8 cellular contexts compared by ENCODE assay signal in genomic region chr20:33673411-33674293, GRCh38. TPM values are rescaled to one million over a fixed set of nuclear protein-coding genes. Genes with fewer than 3 reads are reported as not detected.
DNase-seq lines count a peak whose midpoint lies in the region; ATAC-seq, FAIRE-seq and TF ChIP-seq lines count a peak whose summit lies in the region.

No MANE protein-coding gene starts in this region.

- H3K27ac ChIP-seq in iPS DF 6.9 (ENCODE audit: low read length) (no peak overlapping the region), small intestine (ENCODE audit: low read depth in 1 of 2, low read length in 1 of 2) (peak overlapping the region; percentile 42 to 61)

- FAIRE-seq in small intestine (lab: Jason Lieb, UNC): no peak
- FAIRE-seq in D721Med (lab: Jason Lieb, UNC): no peak

- no peak for DNase-seq in HFFc6
- no peak for DNase-seq in activated CD8-positive, alpha-beta T cell treated with anti-CD3 and anti-CD28 coated beads, Interleukin-2, amount 10 ng/mL, durations not matched to agents 7 days and 5 days
- no peak for DNase-seq in iPS DF 6.9 (ENCODE audit: low read depth, low spot score)
- DNase-seq in small intestine: no peak
- no peak for DNase-seq in D721Med (ENCODE audit: insufficient read length, low spot score)

- H3K27me3 Mint-ChIP-seq in HFFc6 (ENCODE audit: insufficient read depth): peaks cover 2% of the 10 kb centered on the region; the same call in 1 of the 2 replicates
- no peaks in the 10 kb centered on the region for H3K27me3 Mint-ChIP-seq in activated CD8-positive, alpha-beta T cell treated with anti-CD3 and anti-CD28 coated beads, Interleukin-2, amount 10 ng/mL, durations not matched to agents 7 days and 5 days (ENCODE audit: low read depth)

- peak overlapping the region; percentile 95 for H3K4me3 Mint-ChIP-seq in HFFc6
- H3K4me3 Mint-ChIP-seq in activated CD8-positive, alpha-beta T cell treated with anti-CD3 and anti-CD28 coated beads, Interleukin-2, amount 10 ng/mL, durations not matched to agents 7 days and 5 days: peak overlapping the region; percentile 77

- peaks cover 5% of the 10 kb centered on the region for H3K4me1 ChIP-seq in iPS DF 6.9 (ENCODE audit: control insufficient read depth, insufficient read depth, low read length)
- peaks cover 3 to 5% of the 10 kb centered on the region in 2 donors for H3K4me1 ChIP-seq in small intestine (ENCODE audit: control insufficient read depth in 2 of 2, insufficient read depth in 1 of 2, low read depth in 1 of 2, low read length in 1 of 2)

- no peaks in the 10 kb centered on the region for H3K9me3 Mint-ChIP-seq in HFFc6
- no peaks in the 10 kb centered on the region for H3K9me3 Mint-ChIP-seq in activated CD8-positive, alpha-beta T cell treated with anti-CD3 and anti-CD28 coated beads, Interleukin-2, amount 10 ng/mL, durations not matched to agents 7 days and 5 days (ENCODE audit: insufficient read depth)

- H3K27ac Mint-ChIP-seq in HFFc6: peak overlapping the region; percentile 85
- peak overlapping the region; percentile 78 for H3K27ac Mint-ChIP-seq in activated CD8-positive, alpha-beta T cell treated with anti-CD3 and anti-CD28 coated beads, Interleukin-2, amount 10 ng/mL, durations not matched to agents 7 days and 5 days

- CTCF ChIA-PET in activated CD8-positive, alpha-beta T cell treated with anti-CD3 and anti-CD28 coated beads, Interleukin-2, amount 10 ng/mL, durations not matched to agents 7 days and 5 days (lab: Charles Lee): no interaction called here

- POLR2A ChIA-PET in activated CD8-positive, alpha-beta T cell treated with anti-CD3 and anti-CD28 coated beads, Interleukin-2, amount 10 ng/mL, durations not matched to agents 7 days and 5 days (lab: Charles Lee): interaction anchor here (2.8 to 4.0 kb wide), 2 partner anchors 10 to 11 kb away, joined by 13 to 25 read pairs; partner anchors contain the start of gene C20orf144

- H3K36me3 ChIP-seq in iPS DF 6.9 (ENCODE audit: control insufficient read depth, insufficient read depth, low read length): peaks cover 24% of the 10 kb centered on the region
- H3K36me3 ChIP-seq in small intestine (ENCODE audit: control insufficient read depth in 2 of 2, insufficient read depth in 2 of 2, low read length in 2 of 2): peaks cover 0 to 5% of the 10 kb centered on the region in 2 donors

- H3K9me3 ChIP-seq in iPS DF 6.9 (ENCODE audit: control insufficient read depth, insufficient read depth, low read length) (no peaks in the 10 kb centered on the region), small intestine (ENCODE audit: control insufficient read depth, low read depth) (no peaks in the 10 kb centered on the region)

- H3K4me1 Mint-ChIP-seq in HFFc6 (ENCODE audit: low read depth): peaks cover 58% of the 10 kb centered on the region
- peaks cover 55% of the 10 kb centered on the region for H3K4me1 Mint-ChIP-seq in activated CD8-positive, alpha-beta T cell treated with anti-CD3 and anti-CD28 coated beads, Interleukin-2, amount 10 ng/mL, durations not matched to agents 7 days and 5 days (ENCODE audit: low read depth)

- TF ChIP-seq CTCF in HFFc6 (IDR thresholded peaks at IDR 0.05): no peak
- TF ChIP-seq CTCF in D721Med (IDR thresholded peaks at IDR 0.05; ENCODE audit: insufficient read depth, missing control alignments): no peak

- peak; percentile 1 for ATAC-seq in activated CD8-positive, alpha-beta T cell treated with anti-CD3 and anti-CD28 coated beads, Interleukin-2, amount 10 ng/mL, durations not matched to agents 7 days and 5 days
- ATAC-seq in HG02840 (IDR thresholded peaks at IDR 0.05; ENCODE audit: low FRiP score, unreplicated experiment) (no peak), GM21576 (IDR thresholded peaks at IDR 0.05; ENCODE audit: unreplicated experiment) (no peak)

- H3K36me3 Mint-ChIP-seq in HFFc6 (ENCODE audit: low read depth): 0 out of 2 replicates have a peak, but pooled peaks cover 4% of the 10 kb centered on the region
- H3K36me3 Mint-ChIP-seq in activated CD8-positive, alpha-beta T cell treated with anti-CD3 and anti-CD28 coated beads, Interleukin-2, amount 10 ng/mL, durations not matched to agents 7 days and 5 days (ENCODE audit: low read depth): peaks cover 48% of the 10 kb centered on the region

- H3K4me3 ChIP-seq in GM08714 (ENCODE audit: low read length) (peak overlapping the region; percentile 46; the same call in 1 of the 2 replicates), iPS DF 6.9 (ENCODE audit: low read length) (peak overlapping the region; percentile 51), small intestine (ENCODE audit: low read depth in 1 of 2, low read length in 2 of 2) (peak overlapping the region; percentile 68 to 86)

- WGBS in iPS DF 6.9 (ENCODE audit: insufficient coverage, insufficient read length): no CpG with 5 or more reads among the region's 29 CpGs
- WGBS in small intestine, 3 donors: 7 to 19% (median 9%) methylated on average over 22 to 29 of the region's 29 CpGs

- H3K27me3 ChIP-seq in iPS DF 6.9 (ENCODE audit: control insufficient read depth, insufficient read depth, low read length): no peaks in the 10 kb centered on the region
- no peaks in the 10 kb centered on the region for H3K27me3 ChIP-seq in small intestine (ENCODE audit: control insufficient read depth in 2 of 2, insufficient read depth in 2 of 2, low read length in 2 of 2)

RNA-seq across cellular contexts. Expression of gene NECAB3, which starts 0.6 kb away (rescaled TPM):
- 10 to 100 TPM; 24.9 to 30.0 (median 27.0) TPM for total RNA-seq in HFFc6 (2021; fragmentation: NEBNext Ultra II Directional; extraction: Animal tissue kit (Norgen Biotek cat#: 25700))
- 10 to 100 TPM; 28.4 to 38.2 TPM for total RNA-seq in activated CD8-positive, alpha-beta T cell treated with anti-CD3 and anti-CD28 coated beads, Interleukin-2, amount 10 ng/mL, durations not matched to agents 7 days and 5 days
- 10 to 100 TPM; 30.6 to 54.8 (median 53.8) TPM for polyA plus RNA-seq in small intestine

RNA-seq across cellular contexts. Expression of gene ACTL10, which starts 6.9 kb away (rescaled TPM):
- total RNA-seq in HFFc6 (2021; fragmentation: NEBNext Ultra II Directional; extraction: Animal tissue kit (Norgen Biotek cat#: 25700)): 1 to 10 TPM; 1.6 to 2.3 (median 1.8) TPM
- 1 to 10 TPM; 2.9 to 3.2 TPM for total RNA-seq in activated CD8-positive, alpha-beta T cell treated with anti-CD3 and anti-CD28 coated beads, Interleukin-2, amount 10 ng/mL, durations not matched to agents 7 days and 5 days
- 1 to 10 TPM in 2 of 3 donors, under 1 TPM in 1; 0.89 to 5.4 (median 1.6) TPM for polyA plus RNA-seq in small intestine

RNA-seq across cellular contexts. Expression of gene C20orf144, which starts 11.5 kb away (rescaled TPM):
- under 1 TPM in 5 of 6 experiments, not detected in 1; 0.10 to 0.31 (median 0.23) TPM for total RNA-seq in HFFc6 (2021; fragmentation: NEBNext Ultra II Directional; extraction: Animal tissue kit (Norgen Biotek cat#: 25700))
- total RNA-seq in activated CD8-positive, alpha-beta T cell treated with anti-CD3 and anti-CD28 coated beads, Interleukin-2, amount 10 ng/mL, durations not matched to agents 7 days and 5 days: under 1 TPM; 0.16 to 0.21 TPM
- polyA plus RNA-seq in small intestine: under 1 TPM in 1 of 3 donors, not detected in 2; 0.07 TPM

RNA-seq across cellular contexts. Expression of gene E2F1, which starts 12.5 kb away (rescaled TPM):
- 10 to 100 TPM; 11.3 to 21.7 (median 20.2) TPM for total RNA-seq in HFFc6 (2021; fragmentation: NEBNext Ultra II Directional; extraction: Animal tissue kit (Norgen Biotek cat#: 25700))
- total RNA-seq in activated CD8-positive, alpha-beta T cell treated with anti-CD3 and anti-CD28 coated beads, Interleukin-2, amount 10 ng/mL, durations not matched to agents 7 days and 5 days: 10 to 100 TPM; 74.5 to 80.8 TPM
- 10 to 100 TPM in 1 of 3 donors, 1 to 10 TPM in 2; 2.2 to 10.9 (median 2.5) TPM for polyA plus RNA-seq in small intestine

RNA-seq across cellular contexts. Expression of gene PXMP4, which starts 46.5 kb away (rescaled TPM):
- 10 to 100 TPM in 4 of 6 experiments, 1 to 10 TPM in 2; 8.3 to 14.4 (median 11.4) TPM for total RNA-seq in HFFc6 (2021; fragmentation: NEBNext Ultra II Directional; extraction: Animal tissue kit (Norgen Biotek cat#: 25700))
- 10 to 100 TPM; 17.1 to 17.7 TPM for total RNA-seq in activated CD8-positive, alpha-beta T cell treated with anti-CD3 and anti-CD28 coated beads, Interleukin-2, amount 10 ng/mL, durations not matched to agents 7 days and 5 days
- 1 to 10 TPM; 5.4 to 8.7 (median 7.2) TPM for polyA plus RNA-seq in small intestine
